8 cellular contexts compared by ENCODE assay signal in the genomic region with DNA sequence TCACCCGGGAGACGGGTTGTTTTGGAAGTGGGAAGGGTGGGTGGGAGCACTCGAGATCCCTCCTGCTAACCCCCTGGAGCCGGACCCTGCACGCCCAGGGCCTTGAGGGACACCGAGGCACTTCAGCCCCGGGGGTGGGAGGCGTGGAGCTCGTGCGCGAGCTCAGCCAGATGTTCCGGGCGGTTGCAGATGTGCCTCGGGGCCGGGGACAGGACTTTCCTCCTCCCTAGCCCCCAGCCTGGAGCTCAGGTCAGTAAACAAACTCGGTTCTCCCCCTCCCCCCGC. TPM values are rescaled to one million over a fixed set of nuclear protein-coding genes. Genes with fewer than 3 reads are reported as not detected.
DNase-seq lines count a peak whose midpoint lies in the region; ATAC-seq, FAIRE-seq and TF ChIP-seq lines count a peak whose summit lies in the region.

No MANE protein-coding gene starts in this region.

- intact Hi-C loops in Right ventricle myocardium superior (cut with DNase I) = no loop called here
- intact Hi-C loops in left ventricle myocardium superior (cut with micrococcal nuclease) = no loop called here
- intact Hi-C loops in body of pancreas (cut with DNase I) = loop anchor here (5.0 to 10.0 kb wide), 2 partner anchors 108 to 305 kb away; no protein-coding TSS in a partner anchor
- intact Hi-C loops in upper lobe of right lung (cut with DNase I) = loop anchor here (5.0 kb wide), 1 partner anchor 108 kb away; no protein-coding TSS in a partner anchor

- H3K23ac ChIP-seq in mesenchymal stem cell (ENCODE audit: low read length in 2 of 2) = no peak overlapping the region

- H3K4me1 ChIP-seq in body of pancreas (peaks cover 46% of the 10 kb centered on the region), mesenchymal stem cell (ENCODE audit: control insufficient read depth, insufficient read depth, low read depth, low read length) (peaks cover 53% of the 10 kb centered on the region), upper lobe of right lung (peaks cover 27% of the 10 kb centered on the region)

- ATAC-seq in Right ventricle myocardium superior (ENCODE audit: poor library complexity) (no peak), left ventricle myocardium superior (no peak), body of pancreas (no peak), upper lobe of right lung (no peak), GM21529 (IDR thresholded peaks at IDR 0.05; ENCODE audit: unreplicated experiment) (no peak)

- no peak overlapping the region for H2BK5ac ChIP-seq in mesenchymal stem cell (ENCODE audit: low read depth, low read length, poor library complexity, severe bottlenecking)

- H3K18ac ChIP-seq in mesenchymal stem cell (ENCODE audit: low read depth in 1 of 2, low read length in 2 of 2) = no peak overlapping the region

- H3K79me1 ChIP-seq in mesenchymal stem cell (replicated peaks; ENCODE audit: low read length, poor library complexity, severe bottlenecking) = no peaks in the 10 kb centered on the region

- no peak for TF ChIP-seq CTCF in body of pancreas (IDR thresholded peaks at IDR 0.05)
- no peak for TF ChIP-seq CTCF in upper lobe of right lung (IDR thresholded peaks at IDR 0.05)
- no peak for TF ChIP-seq CTCF in D721Med (IDR thresholded peaks at IDR 0.05; ENCODE audit: insufficient read depth, missing control alignments)

- DNase-seq in Right ventricle myocardium superior = peak; percentile 57
- no peak for DNase-seq in left ventricle myocardium superior
- DNase-seq in body of pancreas = no peak
- no peak for DNase-seq in mesenchymal stem cell
- no peak for DNase-seq in upper lobe of right lung
- no peak for DNase-seq in D721Med (ENCODE audit: insufficient read length, low spot score)
- no peak for DNase-seq in putamen (ENCODE audit: low spot score)

- H3K9ac ChIP-seq in mesenchymal stem cell (ENCODE audit: low read length) = peak overlapping the region; percentile 74

- H3K14ac ChIP-seq in mesenchymal stem cell (ENCODE audit: low read length in 2 of 2) = no peak overlapping the region

- H3K4ac ChIP-seq in mesenchymal stem cell (ENCODE audit: low read depth in 1 of 2, low read length in 2 of 2) = no peak overlapping the region

- WGBS in body of pancreas, 2 donors = 0% methylated on average over 3 to 17 of the region's 17 CpGs
- 0% methylated on average over 14 of the region's 17 CpGs for WGBS in mesenchymal stem cell

- no peak for TF ChIP-seq POLR2A in body of pancreas (IDR thresholded peaks at IDR 0.05)

- H2AFZ ChIP-seq in mesenchymal stem cell (ENCODE audit: low read depth, low read length) = no peak overlapping the region

- H2BK15ac ChIP-seq in mesenchymal stem cell (ENCODE audit: low read depth, poor library complexity, severe bottlenecking) = no peak overlapping the region

- H3K4me2 ChIP-seq in mesenchymal stem cell (ENCODE audit: low read length, poor library complexity, severe bottlenecking) = peak overlapping the region; percentile 88

- H3K27me3 ChIP-seq in body of pancreas = no peaks in the 10 kb centered on the region
- peaks cover 47 to 78% of the 10 kb centered on the region in 2 experiments for H3K27me3 ChIP-seq in mesenchymal stem cell (ENCODE audit: control insufficient read depth in 1 of 2, insufficient read depth in 1 of 2, low read length in 2 of 2)
- peaks cover 30% of the 10 kb centered on the region for H3K27me3 ChIP-seq in upper lobe of right lung

- H2BK12ac ChIP-seq in mesenchymal stem cell (ENCODE audit: low read length in 2 of 2) = no peak overlapping the region

- no peak overlapping the region for H4K8ac ChIP-seq in mesenchymal stem cell (ENCODE audit: low read length)

- H3K9me3 ChIP-seq in body of pancreas = no peaks in the 10 kb centered on the region
- no peaks in the 10 kb centered on the region for H3K9me3 ChIP-seq in mesenchymal stem cell (ENCODE audit: control insufficient read depth, low read length)
- H3K9me3 ChIP-seq in upper lobe of right lung = no peaks in the 10 kb centered on the region

- H3K27ac ChIP-seq in body of pancreas (peak overlapping the region; percentile 33 to 85 (median 82)), mesenchymal stem cell (ENCODE audit: low read length, poor library complexity, severe bottlenecking) (no peak overlapping the region), upper lobe of right lung (no peak overlapping the region)

- H3K4me3 ChIP-seq in body of pancreas (peak overlapping the region; percentile 40 to 60), mesenchymal stem cell (ENCODE audit: insufficient read depth in 1 of 2, low read depth in 1 of 2, low read length in 2 of 2) (peak overlapping the region; percentile 20 to 78), upper lobe of right lung (peak overlapping the region; percentile 63)

- no peaks in the 10 kb centered on the region for H3K36me3 ChIP-seq in body of pancreas (replicated peaks in 1 of 2; ENCODE audit: insufficient read depth in 1 of 2, low read depth in 2 of 2)
- no peaks in the 10 kb centered on the region for H3K36me3 ChIP-seq in mesenchymal stem cell (ENCODE audit: control insufficient read depth in 1 of 2, insufficient read depth in 2 of 2, low read depth in 1 of 2, low read length in 2 of 2)
- H3K36me3 ChIP-seq in upper lobe of right lung = no peaks in the 10 kb centered on the region

- H4K91ac ChIP-seq in mesenchymal stem cell (ENCODE audit: low read length) = no peak overlapping the region

- FAIRE-seq in D721Med (lab: Jason Lieb, UNC) = no peak

- no peak overlapping the region for H2AK5ac ChIP-seq in mesenchymal stem cell (ENCODE audit: low read length, severe bottlenecking)

- no peak overlapping the region for H2BK120ac ChIP-seq in mesenchymal stem cell (ENCODE audit: low read depth, low read length)

RNA-seq across cellular contexts. Expression of gene WNT11, which starts 3.3 kb away (rescaled TPM):
- total RNA-seq in Right ventricle myocardium superior (20.0 TPM), left ventricle myocardium superior (15.2 TPM), body of pancreas (10 to 100 TPM in 1 of 2 donors, 1 to 10 TPM in 1; 4.2 to 23.4 TPM), upper lobe of right lung (8.7 TPM)
- not detected for polyA plus RNA-seq in mesenchymal stem cell (2013, experiment 1 of 2)
- polyA plus RNA-seq in mesenchymal stem cell (2013, experiment 2 of 2) = not detected

Comparison
In these comparisons a context has a peak if more than half of its experiments do, and no peak if none do; other contexts are left out.
1. H3K27ac ChIP-seq: peak in body of pancreas (4 of 4); none in mesenchymal stem cell (single experiment) and upper lobe of right lung (single experiment).
2. intact Hi-C loops: an anchor here in body of pancreas (5.0 to 10.0 kb wide) and upper lobe of right lung (5.0 kb wide); none called in Right ventricle myocardium superior and left ventricle myocardium superior.
3. Peak in every context shown above with its lines, with median percentiles within 50 percentile points of each other: H3K4me3 ChIP-seq.